In genomic region chr18:65750421-65751144, GRCh38 we compare ENCODE assay signal across 9 cellular contexts. TPM values are rescaled to one million over a fixed set of nuclear protein-coding genes. Genes with fewer than 3 reads are reported as not detected.
DNase-seq lines count a peak whose midpoint lies in the region; TF ChIP-seq lines count a peak whose summit lies in the region.
"Had no signal": no experiment of that assay in that cellular context is flagged by ENCODE, and none has a peak within 500 bp of the region (broad histone marks: within the 10 kb centered on the region; RNA-seq: fewer than 3 reads in every experiment).

Gene CDH7, plus strand, starts transcription at chr18:65751012. Its CDS starts 11,831 bp downstream, at chr18:65762843.

- H3K4me3 ChIP-seq in stomach smooth muscle (ENCODE audit: low read length in 2 of 2), result peak within 1 kb of the TSS; percentile 24 to 40

- peak; percentile 35 for DNase-seq in NCI-H1105 treated with DMSO at 0.1 percent for 48 hours (lab: John Stamatoyannopoulos, UW)
- no peak for DNase-seq in NCI-H1105 (lab: John Stamatoyannopoulos, UW)
- peak; percentile 39 for DNase-seq in SK-N-DZ (ENCODE audit: low spot score)
- peak; percentile 82 for DNase-seq in islet precursor cell
- DNase-seq in HCEC 1CT, result no peak
- DNase-seq in GM13977 (ENCODE audit: low spot score), result no peak
- DNase-seq in epidermal melanocyte (ENCODE audit: insufficient read length, low spot score), result no peak

- peaks cover 4% of the 10 kb centered on the region for H3K4me1 ChIP-seq in stomach smooth muscle (ENCODE audit: control insufficient read depth, insufficient read depth, low read length)

- H3K9ac ChIP-seq in stomach smooth muscle (ENCODE audit: low read length in 2 of 2), result no peak within 1 kb of the TSS

- H3K9me3 ChIP-seq in stomach smooth muscle (ENCODE audit: control insufficient read depth in 2 of 2, low read length in 2 of 2), result no peaks in the 10 kb centered on the region

- no peak for TF ChIP-seq CTCF in GM13977 (IDR thresholded peaks at IDR 0.05; ENCODE audit: extremely low read depth, insufficient read depth, missing control alignments)

- in situ Hi-C loops in GM13977 (cut with MboI; ENCODE audit: low pct_unique_long_range_greater_than_20kb, low sequenced_read_pairs, unreplicated experiment), result no loop called here

- H3K27me3 ChIP-seq in stomach smooth muscle (ENCODE audit: control insufficient read depth in 1 of 2, insufficient read depth in 2 of 2, low read length in 2 of 2), result peaks cover 4 to 14% of the 10 kb centered on the region in 2 donors

- no peaks in the 10 kb centered on the region for H3K36me3 ChIP-seq in stomach smooth muscle (ENCODE audit: control insufficient read depth in 2 of 2, insufficient read depth in 2 of 2, low read length in 2 of 2)

- no peak within 1 kb of the TSS for H3K27ac ChIP-seq in stomach smooth muscle (ENCODE audit: low read length)

RNA-seq across cellular contexts. Expression of gene CDH7, which starts in this region (rescaled TPM):
- polyA plus RNA-seq in SK-N-DZ (2014; cell fraction: cytosol; rRNA removed), result 0.08 and 0.43 TPM in 2 replicates
- polyA plus RNA-seq in SK-N-DZ (2014; cell fraction: nucleus; rRNA removed), result 0.22 and 0.24 TPM in 2 replicates
- polyA plus RNA-seq: adipose tissue had no signal

Comparison
In these comparisons a context has a peak if more than half of its experiments do, and no peak if none do; other contexts are left out.
1. DNase-seq: peak in NCI-H1105 treated with DMSO at 0.1 percent for 48 hours (single experiment), SK-N-DZ (single experiment) and islet precursor cell (single experiment); none in NCI-H1105 (single experiment), HCEC 1CT (single experiment), GM13977 (single experiment) and epidermal melanocyte (single experiment).